ENCODE assay signal across 20 cellular contexts in the genomic region with DNA sequence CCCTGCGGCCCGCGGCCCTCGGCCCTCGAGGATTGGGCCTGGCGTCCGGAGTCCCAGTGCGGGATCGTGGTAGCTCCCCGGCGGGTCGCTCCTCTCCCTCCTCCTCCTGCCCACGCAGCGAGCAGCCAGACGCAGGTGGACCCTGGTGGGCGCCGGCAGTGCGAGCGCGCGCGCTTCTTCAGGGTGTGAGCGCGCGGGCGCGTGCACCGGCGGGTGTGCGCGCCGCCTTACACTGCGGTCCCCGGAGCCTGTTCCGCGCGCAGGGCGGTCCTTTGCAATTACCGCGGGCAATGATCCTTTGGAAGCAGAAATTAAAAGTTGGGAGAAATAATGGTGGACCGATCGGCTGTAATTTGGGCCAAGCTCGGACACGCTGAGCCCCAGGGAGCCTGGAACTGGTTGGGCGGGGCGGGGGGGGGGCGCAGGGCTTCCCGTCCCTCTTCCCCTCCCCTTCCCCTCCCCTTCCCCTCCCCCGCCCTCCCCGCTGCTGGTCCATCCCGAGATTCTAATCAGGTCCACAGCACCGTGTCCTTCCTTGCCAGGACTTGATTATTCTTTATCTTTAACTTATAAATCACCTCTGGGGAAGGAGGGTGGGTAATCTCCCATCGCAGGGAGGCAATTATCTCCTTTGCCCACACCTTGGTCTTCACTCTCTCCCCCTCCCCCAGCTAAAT. TPM values are rescaled to one million over a fixed set of nuclear protein-coding genes. Genes with fewer than 3 reads are reported as not detected.
A peak's percentile ranks its signal among the peaks of the same experiment; 100 is the strongest.
DNase-seq lines count a peak whose midpoint lies in the region; ATAC-seq and TF ChIP-seq lines count a peak whose summit lies in the region.
"Had no signal": no experiment of that assay in that cellular context is flagged by ENCODE, and none has a peak within 500 bp of the region (broad histone marks: within the 10 kb centered on the region; RNA-seq: fewer than 3 reads in every experiment).

No MANE protein-coding gene starts in this region.

- H3K27me3 Mint-ChIP-seq in stimulated activated naive CD8-positive, alpha-beta T cell treated with anti-CD3 and anti-CD28 coated beads, Interleukin-15, Interleukin-2, amounts not matched to agents 100 ng/mL and 50 ng/mL, for 24 hours = peaks cover 60% of the 10 kb centered on the region

- no peaks in the 10 kb centered on the region for H3K9me3 ChIP-seq in upper lobe of right lung
- H3K9me3 ChIP-seq: breast epithelium, uterus had no signal

- no peak overlapping the region for H3K27ac ChIP-seq in upper lobe of right lung
- H3K27ac ChIP-seq: BLaER1, breast epithelium, neural progenitor cell, uterus had no signal

- DNase-seq in NCI-H1105 treated with DMSO at 0.1 percent for 48 hours (lab: John Stamatoyannopoulos, UW) (peak; percentile 6), NCI-H1105 (lab: John Stamatoyannopoulos, UW) (no peak), epidermal melanocyte (ENCODE audit: insufficient read length, low spot score) (peak; percentile 14), upper lobe of right lung (peak; percentile 36), hypothalamus (lab: John Stamatoyannopoulos, UW) (no peak)
- no peak for DNase-seq in stimulated activated naive CD8-positive, alpha-beta T cell treated with anti-CD3 and anti-CD28 coated beads, Interleukin-15, Interleukin-2, amounts not matched to agents 100 U/mL and 50 U/mL, for 24 hours
- DNase-seq in activated effector memory CD4-positive, alpha-beta T cell treated with Interleukin-2 at 50 U/mL for 16 hours = no peak
- DNase-seq: Calu3, KG1, NCI-H510A treated with DMSO at 0.1 percent for 48 hours, substantia nigra, uterus had no signal

- no peak for ATAC-seq in stimulated activated naive CD8-positive, alpha-beta T cell treated with anti-CD3 and anti-CD28 coated beads, Interleukin-15, Interleukin-2, amounts not matched to agents 100 U/mL and 50 U/mL, for 24 hours
- no peak for ATAC-seq in upper lobe of right lung
- ATAC-seq: GM12878 had no signal

- no peaks in the 10 kb centered on the region for H3K9me3 Mint-ChIP-seq in stimulated activated naive CD8-positive, alpha-beta T cell treated with anti-CD3 and anti-CD28 coated beads, Interleukin-15, Interleukin-2, amounts not matched to agents 100 ng/mL and 50 ng/mL, for 24 hours
- H3K9me3 Mint-ChIP-seq: dendritic cell treated with granulocyte-macrophage colony-stimulating factor and Interleukin-4, amounts not matched to agents 40 ng/mL and 50 ng/mL, for 4 days had no signal

- peak overlapping the region; percentile 9 for H3K27ac Mint-ChIP-seq in stimulated activated naive CD8-positive, alpha-beta T cell treated with anti-CD3 and anti-CD28 coated beads, Interleukin-15, Interleukin-2, amounts not matched to agents 100 ng/mL and 50 ng/mL, for 24 hours
- H3K27ac Mint-ChIP-seq: dendritic cell treated with granulocyte-macrophage colony-stimulating factor and Interleukin-4, amounts not matched to agents 40 ng/mL and 50 ng/mL, for 4 days; neural progenitor cell had no signal

- no peaks in the 10 kb centered on the region for H3K4me1 ChIP-seq in upper lobe of right lung
- H3K4me1 ChIP-seq: BLaER1, breast epithelium, neural progenitor cell had no signal

- no peak for TF ChIP-seq CTCF in upper lobe of right lung (IDR thresholded peaks at IDR 0.05)

- H3K36me3 Mint-ChIP-seq in stimulated activated naive CD8-positive, alpha-beta T cell treated with anti-CD3 and anti-CD28 coated beads, Interleukin-15, Interleukin-2, amounts not matched to agents 100 ng/mL and 50 ng/mL, for 24 hours (ENCODE audit: low read depth) = no peaks in the 10 kb centered on the region

- H3K36me3 ChIP-seq in upper lobe of right lung = no peaks in the 10 kb centered on the region
- H3K36me3 ChIP-seq: BLaER1, breast epithelium, neural progenitor cell, uterus had no signal

- no peak overlapping the region for H3K4me3 Mint-ChIP-seq in stimulated activated naive CD8-positive, alpha-beta T cell treated with anti-CD3 and anti-CD28 coated beads, Interleukin-15, Interleukin-2, amounts not matched to agents 100 ng/mL and 50 ng/mL, for 24 hours
- H3K4me3 Mint-ChIP-seq: dendritic cell treated with granulocyte-macrophage colony-stimulating factor and Interleukin-4, amounts not matched to agents 40 ng/mL and 50 ng/mL, for 4 days; neural progenitor cell had no signal

- no peak overlapping the region for H3K4me3 ChIP-seq in upper lobe of right lung
- H3K4me3 ChIP-seq: breast epithelium, GM12878, neural progenitor cell, uterus had no signal

- intact Hi-C loops in upper lobe of right lung (cut with DNase I) = loop anchor here (10.0 kb wide), 1 partner anchor 57 kb away; no protein-coding TSS in a partner anchor

- peaks cover 7% of the 10 kb centered on the region for H3K4me1 Mint-ChIP-seq in stimulated activated naive CD8-positive, alpha-beta T cell treated with anti-CD3 and anti-CD28 coated beads, Interleukin-15, Interleukin-2, amounts not matched to agents 100 ng/mL and 50 ng/mL, for 24 hours (ENCODE audit: low read depth)

- H3K27me3 ChIP-seq in upper lobe of right lung = peaks cover 95% of the 10 kb centered on the region

RNA-seq across cellular contexts. Expression of gene NKX1-1, which starts 1.6 kb away (rescaled TPM):
- total RNA-seq in upper lobe of right lung = not detected
- total RNA-seq: breast epithelium, Calu3, fibroblast of villous mesenchyme, GM12878, mononuclear cell, uterus had no signal

Comparison
In these comparisons a context has a peak if more than half of its experiments do, and no peak if none do; other contexts are left out.
1. DNase-seq: peak in NCI-H1105 treated with DMSO at 0.1 percent for 48 hours (single experiment), epidermal melanocyte (single experiment) and upper lobe of right lung (single experiment); none in NCI-H1105 (single experiment), stimulated activated naive CD8-positive, alpha-beta T cell treated with anti-CD3 and anti-CD28 coated beads, Interleukin-15, Interleukin-2, amounts not matched to agents 100 U/mL and 50 U/mL, for 24 hours (single experiment), hypothalamus (0 of 51) and activated effector memory CD4-positive, alpha-beta T cell treated with Interleukin-2 at 50 U/mL for 16 hours (single experiment).